Comparison of ENCODE assay signal across 7 cellular contexts in the genomic region with DNA sequence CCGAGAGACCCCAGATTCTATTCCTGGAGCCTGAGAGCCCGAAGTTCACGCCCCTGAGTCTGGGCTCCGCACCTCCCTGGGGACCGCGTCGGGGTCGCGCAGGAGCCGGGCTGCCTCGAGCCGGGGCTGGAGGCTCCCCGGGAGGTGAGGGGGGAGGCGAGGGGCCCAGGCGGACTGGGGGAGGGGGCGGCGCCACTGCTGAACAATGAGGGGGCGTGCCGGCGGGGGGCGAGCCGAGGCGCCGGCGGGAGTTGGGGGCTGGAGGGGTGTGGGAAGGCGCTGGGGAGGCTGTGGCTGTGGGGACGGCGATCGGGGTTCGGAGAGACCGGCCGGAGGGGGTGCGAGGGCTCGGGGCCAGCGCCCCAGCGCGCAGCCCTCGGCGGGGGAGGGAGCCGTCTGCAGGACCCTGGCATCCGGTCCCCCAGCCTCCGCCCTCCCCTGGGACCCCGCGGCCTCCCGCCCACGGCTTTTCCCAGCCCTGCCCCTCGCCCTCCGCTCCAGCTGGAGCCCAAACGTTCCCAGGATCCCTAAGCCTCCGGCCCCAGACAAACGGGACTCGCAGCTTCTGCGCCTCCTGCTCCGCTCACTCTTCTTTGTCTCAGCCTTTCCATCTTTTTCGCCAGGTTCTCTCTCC. TPM values are rescaled to one million over a fixed set of nuclear protein-coding genes. Genes with fewer than 3 reads are reported as not detected.
A peak's percentile ranks its signal among the peaks of the same experiment; 100 is the strongest.
DNase-seq lines count a peak whose midpoint lies in the region; ATAC-seq, FAIRE-seq and TF ChIP-seq lines count a peak whose summit lies in the region.

No MANE protein-coding gene starts in this region.

- H3K36me3 ChIP-seq in iPS-15b (ENCODE audit: control insufficient read depth, insufficient read depth, low read length) (peaks cover 20% of the 10 kb centered on the region), small intestine (ENCODE audit: control insufficient read depth in 2 of 2, insufficient read depth in 2 of 2, low read length in 2 of 2) (peaks cover under 1 to 2% of the 10 kb centered on the region in 2 donors)

- 0 to 2% (median 1%) methylated on average over 13 to 55 of the region's 55 CpGs for WGBS in small intestine, 3 donors

- ATAC-seq in GM19023 (IDR thresholded peaks at IDR 0.05; ENCODE audit: unreplicated experiment) (no peak), HG02623 (IDR thresholded peaks at IDR 0.05; ENCODE audit: unreplicated experiment) (no peak)

- no peaks in the 10 kb centered on the region for H3K27me3 ChIP-seq in iPS-15b (ENCODE audit: control insufficient read depth, insufficient read depth, low read length)
- H3K27me3 ChIP-seq in small intestine (ENCODE audit: control insufficient read depth in 2 of 2, insufficient read depth in 2 of 2, low read length in 2 of 2) = no peaks in the 10 kb centered on the region

- peak; percentile 52 to 83 for DNase-seq in NCI-H526 (lab: John Stamatoyannopoulos, UW)
- peak; percentile 86 for DNase-seq in astrocyte of the hippocampus (ENCODE audit: low read depth, low spot score)
- no peak for DNase-seq in small intestine

- H3K4me1 ChIP-seq in iPS-15b (ENCODE audit: control insufficient read depth, insufficient read depth, low read length) = peaks cover 18% of the 10 kb centered on the region
- no peaks in the 10 kb centered on the region for H3K4me1 ChIP-seq in small intestine (ENCODE audit: control insufficient read depth in 2 of 2, insufficient read depth in 1 of 2, low read depth in 1 of 2, low read length in 1 of 2)

- no peak for FAIRE-seq in small intestine (lab: Jason Lieb, UNC)

- TF ChIP-seq POLR2A in GM18951 (IDR thresholded peaks at IDR 0.05; ENCODE audit: extremely low read depth, insufficient read depth, insufficient read length) = peak; percentile 23

- peak overlapping the region; percentile 92 for H3K9ac ChIP-seq in iPS-15b (ENCODE audit: low read depth, low read length)

- H3K4me3 ChIP-seq in iPS-15b (ENCODE audit: low read depth, low read length) (peak overlapping the region; percentile 97), small intestine (ENCODE audit: low read depth in 1 of 2, low read length in 2 of 2) (peak overlapping the region; percentile 60 to 63)

- no peaks in the 10 kb centered on the region for H3K9me3 ChIP-seq in iPS-15b (ENCODE audit: control insufficient read depth, insufficient read depth, low read length)
- no peaks in the 10 kb centered on the region for H3K9me3 ChIP-seq in small intestine (ENCODE audit: control insufficient read depth, low read depth)

- peak overlapping the region; percentile 24 to 89 for H3K27ac ChIP-seq in small intestine (ENCODE audit: low read depth in 1 of 2, low read length in 1 of 2)

- in situ Hi-C loops in GM18951 (cut with MboI; ENCODE audit: low sequenced_read_pairs, unreplicated experiment) = no loop called here

RNA-seq across cellular contexts. Expression of gene PLEKHG2, which starts 0.9 kb away (rescaled TPM):
- 1 to 10 TPM; 1.9 to 6.5 (median 6.1) TPM for polyA plus RNA-seq in small intestine

RNA-seq across cellular contexts. Expression of gene ZFP36, which starts 6.7 kb away (rescaled TPM):
- polyA plus RNA-seq in small intestine = 100 to 1,000 TPM; 104 to 222 (median 167) TPM

RNA-seq across cellular contexts. Expression of gene MED29, which starts 22.2 kb away (rescaled TPM):
- 10 to 100 TPM; 20.3 to 29.3 (median 21.9) TPM for polyA plus RNA-seq in small intestine

RNA-seq across cellular contexts. Expression of gene RPS16, which starts 22.4 kb away (rescaled TPM):
- 1,000 to 10,000 TPM; 1,341 to 3,643 (median 3,272) TPM for polyA plus RNA-seq in small intestine

RNA-seq across cellular contexts. Expression of gene PAF1, which starts 22.5 kb away (rescaled TPM):
- 10 to 100 TPM; 32.9 to 39.2 (median 36.5) TPM for polyA plus RNA-seq in small intestine
